Comparison of ENCODE assay signal across 18 cellular contexts in the genomic region with DNA sequence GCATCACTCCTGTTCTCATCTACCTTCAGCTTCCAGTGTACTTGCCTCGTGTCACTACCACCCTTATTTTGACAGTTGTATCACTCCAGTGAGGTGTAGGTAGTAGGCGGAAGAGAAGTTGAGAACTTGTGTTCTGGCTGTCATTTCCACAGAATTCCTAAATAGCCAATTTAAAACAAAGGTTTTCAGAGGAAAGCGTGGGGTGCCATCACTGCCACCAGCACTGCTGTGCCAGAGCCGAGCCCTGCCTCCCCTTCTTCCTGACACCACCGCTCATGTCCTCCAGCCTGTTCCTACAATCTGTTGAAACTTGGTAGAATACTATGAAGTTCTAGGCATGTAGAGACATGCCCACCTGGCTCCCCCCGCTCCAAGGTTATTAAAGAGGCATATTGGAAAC.
"Had no signal": no experiment of that assay in that cellular context is flagged by ENCODE, and none has a peak within 500 bp of the region (broad histone marks: within the 10 kb centered on the region; RNA-seq: fewer than 3 reads in every experiment).

No MANE protein-coding gene starts in this region.

- H3K27ac ChIP-seq: ascending aorta, hepatocyte, lower lobe of right lung, spleen, thoracic aorta had no signal

- H3K4me3 Mint-ChIP-seq: activated CD4-positive, alpha-beta T cell treated with anti-CD3 and anti-CD28 coated beads, Interleukin-2, amount 10 ng/mL, durations not matched to agents 7 days and 5 days; activated CD8-positive, alpha-beta T cell treated with anti-CD3 and anti-CD28 coated beads, Interleukin-2, amount 10 ng/mL, durations not matched to agents 7 days and 5 days; activated T-cell treated with anti-CD3 and anti-CD28 coated beads, Interleukin-2, amount 50 U/mL, for 24 hours; effector memory CD8-positive, alpha-beta T cell; mesothelial cell of epicardium; nephron; stimulated activated naive B cell treated with anti-CD40 and anti-IgM and Interleukin-4, amounts not matched to agents 10 μg/mL and 1 μg/mL and 100 μg/mL, for 72 hours; T-helper 1 cell treated with Interleukin-12 subunit alpha and Interleukin-12 subunit beta and Interleukin-4 antibody, amounts not matched to agents 30 μg/mL and 1 μg/mL, for 36 hours had no signal

- ATAC-seq: activated CD4-positive, CD25-positive, alpha-beta regulatory T cell treated with anti-CD3 and anti-CD28 coated beads, Interleukin-2, amount 50 U/mL, for 24 hours; activated CD8-positive, alpha-beta T cell treated with anti-CD3 and anti-CD28 coated beads, Interleukin-2, amount 10 ng/mL, durations not matched to agents 7 days and 5 days; effector memory CD8-positive, alpha-beta T cell; left cardiac atrium; lower lobe of right lung; stimulated activated naive B cell treated with anti-CD40 and anti-IgM and Interleukin-4, amounts not matched to agents 10 μg/mL and 1 μg/mL and 100 μg/mL, for 72 hours had no signal

- H3K4me2 ChIP-seq: hepatocyte had no signal

- H3K27me3 ChIP-seq: ascending aorta, hepatocyte, spleen had no signal

- H3K36me3 Mint-ChIP-seq: stimulated activated naive B cell treated with anti-CD40 and anti-IgM and Interleukin-4, amounts not matched to agents 10 μg/mL and 1 μg/mL and 100 μg/mL, for 72 hours had no signal

- H3K4me1 Mint-ChIP-seq: activated CD4-positive, alpha-beta T cell treated with anti-CD3 and anti-CD28 coated beads, Interleukin-2, amount 10 ng/mL, durations not matched to agents 7 days and 5 days; nephron; stimulated activated naive B cell treated with anti-CD40 and anti-IgM and Interleukin-4, amounts not matched to agents 10 μg/mL and 1 μg/mL and 100 μg/mL, for 72 hours had no signal

- H3K4me1 ChIP-seq: ascending aorta, lower lobe of right lung, spleen had no signal

- H3K79me2 ChIP-seq: hepatocyte had no signal

- H3K9me3 Mint-ChIP-seq: effector memory CD8-positive, alpha-beta T cell; nephron; T-helper 1 cell treated with Interleukin-12 subunit alpha and Interleukin-12 subunit beta and Interleukin-4 antibody, amounts not matched to agents 30 μg/mL and 1 μg/mL, for 36 hours had no signal

- H3K27ac Mint-ChIP-seq: activated CD4-positive, alpha-beta T cell treated with anti-CD3 and anti-CD28 coated beads, Interleukin-2, amount 10 ng/mL, durations not matched to agents 7 days and 5 days; activated CD8-positive, alpha-beta T cell treated with anti-CD3 and anti-CD28 coated beads, Interleukin-2, amount 10 ng/mL, durations not matched to agents 7 days and 5 days; activated T-cell treated with anti-CD3 and anti-CD28 coated beads, Interleukin-2, amount 50 U/mL, for 24 hours; effector memory CD8-positive, alpha-beta T cell; mesothelial cell of epicardium; nephron; stimulated activated naive B cell treated with anti-CD40 and anti-IgM and Interleukin-4, amounts not matched to agents 10 μg/mL and 1 μg/mL and 100 μg/mL, for 72 hours; T-helper 1 cell treated with Interleukin-12 subunit alpha and Interleukin-12 subunit beta and Interleukin-4 antibody, amounts not matched to agents 30 μg/mL and 1 μg/mL, for 36 hours had no signal

- H3K4me3 ChIP-seq: ascending aorta, hepatocyte, lower lobe of right lung, spleen, thoracic aorta had no signal

- H3K9me3 ChIP-seq: ascending aorta, lower lobe of right lung, spleen, thoracic aorta had no signal

- H3K36me3 ChIP-seq: ascending aorta, lower lobe of right lung, spleen, thoracic aorta had no signal

- H2AFZ ChIP-seq: hepatocyte had no signal

- DNase-seq: activated CD4-positive, alpha-beta T cell treated with anti-CD3 and anti-CD28 coated beads, Interleukin-2, amount 10 ng/mL, durations not matched to agents 7 days and 5 days; activated CD8-positive, alpha-beta T cell treated with anti-CD3 and anti-CD28 coated beads, Interleukin-2, amount 10 ng/mL, durations not matched to agents 7 days and 5 days; activated effector memory CD4-positive, alpha-beta T cell treated with Interleukin-2 at 50 U/mL for 16 hours; activated naive CD4-positive, alpha-beta T cell treated with anti-CD3 and anti-CD28 coated beads, Interleukin-2, amount 50 U/mL, for 16 hours; activated T-cell treated with anti-CD3 and anti-CD28 coated beads, Interleukin-2, amount 50 U/mL, for 24 hours; effector memory CD8-positive, alpha-beta T cell; left cardiac atrium; lower lobe of right lung; retina; spleen; stimulated activated naive B cell treated with anti-CD40 and anti-IgM and Interleukin-4, amounts not matched to agents 10 μg/mL and 1 μg/mL and 100 μg/mL, for 72 hours had no signal

- H3K27me3 Mint-ChIP-seq: activated CD4-positive, alpha-beta T cell treated with anti-CD3 and anti-CD28 coated beads, Interleukin-2, amount 10 ng/mL, durations not matched to agents 7 days and 5 days; activated T-cell treated with anti-CD3 and anti-CD28 coated beads, Interleukin-2, amount 50 U/mL, for 24 hours; effector memory CD8-positive, alpha-beta T cell; stimulated activated naive B cell treated with anti-CD40 and anti-IgM and Interleukin-4, amounts not matched to agents 10 μg/mL and 1 μg/mL and 100 μg/mL, for 72 hours had no signal
